ENCODE assay signal across 28 cellular contexts in genomic region chr2:230455005-230455684, GRCh38. TPM values are rescaled to one million over a fixed set of nuclear protein-coding genes. Genes with fewer than 3 reads are reported as not detected.
DNase-seq lines count a peak whose midpoint lies in the region; ATAC-seq, FAIRE-seq and TF ChIP-seq lines count a peak whose summit lies in the region.
"Had no signal": no experiment of that assay in that cellular context is flagged by ENCODE, and none has a peak within 500 bp of the region (broad histone marks: within the 10 kb centered on the region; RNA-seq: fewer than 3 reads in every experiment).

No MANE protein-coding gene starts in this region.

- H3K27ac ChIP-seq in colonic mucosa, result no peak overlapping the region
- no peak overlapping the region for H3K27ac ChIP-seq in substantia nigra (ENCODE audit: low read depth, low read length, poor library complexity, severe bottlenecking)
- H3K27ac ChIP-seq: GM23248, thoracic aorta, WERI-Rb-1 had no signal

- no peaks in the 10 kb centered on the region for H3K27me3 Mint-ChIP-seq in activated CD4-positive, alpha-beta T cell treated with anti-CD3 and anti-CD28 coated beads, Interleukin-2, amount 10 ng/mL, durations not matched to agents 24 days and 14 days
- no peaks in the 10 kb centered on the region for H3K27me3 Mint-ChIP-seq in activated T-helper 1 cell treated with anti-CD3 and anti-CD28 coated beads, Interleukin-12 subunit alpha, Interleukin-12 subunit beta, Interleukin-2, Interleukin-4 antibody, amounts not matched to agents 30 ng/mL and 10 ng/mL and 1 ng/mL, durations not matched to agents 14 hours and 24 hours and 36 hours (ENCODE audit: insufficient read depth)
- H3K27me3 Mint-ChIP-seq in natural killer cell treated with Interleukin-12 subunit alpha and Interleukin-12 subunit beta and Interleukin-15 and Interleukin-18, amount 100 ng/mL, for 72 hours, result no peaks in the 10 kb centered on the region
- H3K27me3 Mint-ChIP-seq: activated CD4-positive, alpha-beta T cell treated with anti-CD3 and anti-CD28 coated beads, Interleukin-2, amount 10 ng/mL, durations not matched to agents 7 days and 5 days; progenitor cell of endocrine pancreas had no signal

- H3K9me3 Mint-ChIP-seq in activated CD4-positive, alpha-beta T cell treated with anti-CD3 and anti-CD28 coated beads, Interleukin-2, amount 10 ng/mL, durations not matched to agents 24 days and 14 days, result peaks cover 33% of the 10 kb centered on the region
- peaks cover 24% of the 10 kb centered on the region for H3K9me3 Mint-ChIP-seq in activated T-helper 1 cell treated with anti-CD3 and anti-CD28 coated beads, Interleukin-12 subunit alpha, Interleukin-12 subunit beta, Interleukin-2, Interleukin-4 antibody, amounts not matched to agents 30 ng/mL and 10 ng/mL and 1 ng/mL, durations not matched to agents 14 hours and 24 hours and 36 hours
- H3K9me3 Mint-ChIP-seq in natural killer cell treated with Interleukin-12 subunit alpha and Interleukin-12 subunit beta and Interleukin-15 and Interleukin-18, amount 100 ng/mL, for 72 hours, result peaks cover 9% of the 10 kb centered on the region

- peaks cover 94% of the 10 kb centered on the region for H3K36me3 Mint-ChIP-seq in activated CD4-positive, alpha-beta T cell treated with anti-CD3 and anti-CD28 coated beads, Interleukin-2, amount 10 ng/mL, durations not matched to agents 24 days and 14 days (ENCODE audit: low read depth)
- H3K36me3 Mint-ChIP-seq in activated T-helper 1 cell treated with anti-CD3 and anti-CD28 coated beads, Interleukin-12 subunit alpha, Interleukin-12 subunit beta, Interleukin-2, Interleukin-4 antibody, amounts not matched to agents 30 ng/mL and 10 ng/mL and 1 ng/mL, durations not matched to agents 14 hours and 24 hours and 36 hours (ENCODE audit: low read depth), result peaks cover 84% of the 10 kb centered on the region
- H3K36me3 Mint-ChIP-seq in natural killer cell treated with Interleukin-12 subunit alpha and Interleukin-12 subunit beta and Interleukin-15 and Interleukin-18, amount 100 ng/mL, for 72 hours, result peaks cover 76% of the 10 kb centered on the region

- H3K4me3 Mint-ChIP-seq in activated CD4-positive, alpha-beta T cell treated with anti-CD3 and anti-CD28 coated beads, Interleukin-2, amount 10 ng/mL, durations not matched to agents 24 days and 14 days, result no peak overlapping the region
- H3K4me3 Mint-ChIP-seq in activated T-helper 1 cell treated with anti-CD3 and anti-CD28 coated beads, Interleukin-12 subunit alpha, Interleukin-12 subunit beta, Interleukin-2, Interleukin-4 antibody, amounts not matched to agents 30 ng/mL and 10 ng/mL and 1 ng/mL, durations not matched to agents 14 hours and 24 hours and 36 hours, result no peak overlapping the region
- H3K4me3 Mint-ChIP-seq in natural killer cell treated with Interleukin-12 subunit alpha and Interleukin-12 subunit beta and Interleukin-15 and Interleukin-18, amount 100 ng/mL, for 72 hours, result no peak overlapping the region
- H3K4me3 Mint-ChIP-seq: activated CD4-positive, alpha-beta T cell treated with anti-CD3 and anti-CD28 coated beads, Interleukin-2, amount 10 ng/mL, durations not matched to agents 7 days and 5 days had no signal

- TF ChIP-seq CTCF in colonic mucosa (IDR thresholded peaks at IDR 0.05), result no peak

- H3K27me3 ChIP-seq in colonic mucosa, result no peaks in the 10 kb centered on the region

- peaks cover 72% of the 10 kb centered on the region for H3K4me1 Mint-ChIP-seq in activated CD4-positive, alpha-beta T cell treated with anti-CD3 and anti-CD28 coated beads, Interleukin-2, amount 10 ng/mL, durations not matched to agents 24 days and 14 days
- H3K4me1 Mint-ChIP-seq in activated T-helper 1 cell treated with anti-CD3 and anti-CD28 coated beads, Interleukin-12 subunit alpha, Interleukin-12 subunit beta, Interleukin-2, Interleukin-4 antibody, amounts not matched to agents 30 ng/mL and 10 ng/mL and 1 ng/mL, durations not matched to agents 14 hours and 24 hours and 36 hours (ENCODE audit: low read depth), result peaks cover 88% of the 10 kb centered on the region
- peaks cover 62 to 81% of the 10 kb centered on the region in 2 donors for H3K4me1 Mint-ChIP-seq in natural killer cell treated with Interleukin-12 subunit alpha and Interleukin-12 subunit beta and Interleukin-15 and Interleukin-18, amount 100 ng/mL, for 72 hours (ENCODE audit: low read depth in 2 of 2)

- H3K9ac ChIP-seq in colonic mucosa (ENCODE audit: low read depth in 2 of 2, low read length in 2 of 2), result no peak overlapping the region
- H3K9ac ChIP-seq: GM23248, SK-N-SH had no signal

- no peak overlapping the region for H3K4me3 ChIP-seq in colonic mucosa
- H3K4me3 ChIP-seq: GM23248, thoracic aorta had no signal

- intact Hi-C loops in activated CD4-positive, alpha-beta T cell treated with anti-CD3 and anti-CD28 coated beads, Interleukin-2, amount 10 ng/mL, durations not matched to agents 24 days and 14 days (cut with micrococcal nuclease), result no loop called here
- intact Hi-C loops in activated T-helper 1 cell treated with anti-CD3 and anti-CD28 coated beads, Interleukin-12 subunit alpha, Interleukin-12 subunit beta, Interleukin-2, Interleukin-4 antibody, amounts not matched to agents 30 ng/mL and 10 ng/mL and 1 ng/mL, durations not matched to agents 14 hours and 24 hours and 36 hours (cut with micrococcal nuclease), result no loop called here
- intact Hi-C loops in colonic mucosa (cut with DNase I), result no loop called here

- FAIRE-seq in GM18507 (lab: Jason Lieb, UNC), result peak; percentile 63
- FAIRE-seq: frontal cortex, G401.6, HepG2 had no signal

- no peaks in the 10 kb centered on the region for H3K36me3 ChIP-seq in colonic mucosa
- H3K36me3 ChIP-seq: WERI-Rb-1 had no signal

- H3K9me3 ChIP-seq in colonic mucosa, result no peaks in the 10 kb centered on the region
- H3K9me3 ChIP-seq: thoracic aorta had no signal

- H3K4me1 ChIP-seq in colonic mucosa, result no peaks in the 10 kb centered on the region

- no peak for ATAC-seq in natural killer cell treated with Interleukin-12 subunit alpha and Interleukin-12 subunit beta and Interleukin-15 and Interleukin-18, amount 100 ng/mL, for 72 hours
- ATAC-seq: HepG2, sciatic nerve had no signal

- H3K27ac Mint-ChIP-seq in activated CD4-positive, alpha-beta T cell treated with anti-CD3 and anti-CD28 coated beads, Interleukin-2, amount 10 ng/mL, durations not matched to agents 24 days and 14 days, result peak overlapping the region; percentile 46
- peak overlapping the region; percentile 74 for H3K27ac Mint-ChIP-seq in activated T-helper 1 cell treated with anti-CD3 and anti-CD28 coated beads, Interleukin-12 subunit alpha, Interleukin-12 subunit beta, Interleukin-2, Interleukin-4 antibody, amounts not matched to agents 30 ng/mL and 10 ng/mL and 1 ng/mL, durations not matched to agents 14 hours and 24 hours and 36 hours
- peak overlapping the region; percentile 7 to 44 for H3K27ac Mint-ChIP-seq in natural killer cell treated with Interleukin-12 subunit alpha and Interleukin-12 subunit beta and Interleukin-15 and Interleukin-18, amount 100 ng/mL, for 72 hours
- H3K27ac Mint-ChIP-seq: activated CD4-positive, alpha-beta T cell treated with anti-CD3 and anti-CD28 coated beads, Interleukin-2, amount 10 ng/mL, durations not matched to agents 7 days and 5 days; progenitor cell of endocrine pancreas had no signal

- no peak for DNase-seq in activated CD4-positive, alpha-beta T cell treated with anti-CD3 and anti-CD28 coated beads, Interleukin-2, amount 10 ng/mL, durations not matched to agents 24 days and 14 days
- DNase-seq in activated CD4-positive, alpha-beta T cell treated with anti-CD3 and anti-CD28 coated beads, Interleukin-2, amount 50 U/mL, for 1 hour, result no peak
- no peak for DNase-seq in GM18507 (ENCODE audit: extremely low spot score, insufficient read length, low read depth)
- DNase-seq in activated T-helper 1 cell treated with anti-CD3 and anti-CD28 coated beads, Interleukin-12 subunit alpha, Interleukin-12 subunit beta, Interleukin-2, Interleukin-4 antibody, amounts not matched to agents 30 ng/mL and 10 ng/mL and 1 ng/mL, durations not matched to agents 14 hours and 24 hours and 36 hours (ENCODE audit: low spot score), result no peak
- no peak for DNase-seq in natural killer cell treated with Interleukin-12 subunit alpha and Interleukin-12 subunit beta and Interleukin-15 and Interleukin-18, amount 100 ng/mL, for 72 hours (ENCODE audit: low spot score)
- no peak for DNase-seq in colonic mucosa
- no peak for DNase-seq in hippocampal formation (lab: John Stamatoyannopoulos, UW)
- no peak for DNase-seq in substantia nigra (lab: John Stamatoyannopoulos, UW)
- DNase-seq: 8988T; activated CD4-positive, alpha-beta T cell treated with anti-CD3 and anti-CD28 coated beads, Interleukin-2, amount 10 ng/mL, durations not matched to agents 7 days and 5 days; DMS53; GM23248; Kasumi-1; mesenchymal stem cell; MV-4-11; NCI-H146; NCI-H446; SK-N-SH; stimulated activated CD4-positive, alpha-beta T cell treated with anti-CD3 and anti-CD28 coated beads, Interleukin-4, amount 100 ng/mL, for 24 hours; stimulated activated naive CD4-positive, alpha-beta T cell; T1000; WERI-Rb-1 had no signal

RNA-seq across cellular contexts. Expression of gene SP100, which starts 39.1 kb away (rescaled TPM):
- 162 and 165 TPM in 2 replicates for total RNA-seq in activated CD4-positive, alpha-beta T cell treated with anti-CD3 and anti-CD28 coated beads, Interleukin-2, amount 10 ng/mL, durations not matched to agents 24 days and 14 days
- total RNA-seq in activated T-helper 1 cell treated with anti-CD3 and anti-CD28 coated beads, Interleukin-12 subunit alpha, Interleukin-12 subunit beta, Interleukin-2, Interleukin-4 antibody, amounts not matched to agents 30 ng/mL and 10 ng/mL and 1 ng/mL, durations not matched to agents 14 hours and 24 hours and 36 hours, result 161 and 171 TPM in 2 replicates
- 100 to 1,000 TPM; 179 to 190 TPM for total RNA-seq in natural killer cell treated with Interleukin-12 subunit alpha and Interleukin-12 subunit beta and Interleukin-15 and Interleukin-18, amount 100 ng/mL, for 72 hours
- 10 to 100 TPM; 35.7 to 53.6 TPM for total RNA-seq in colonic mucosa
